ENCODE assay signal across 18 cellular contexts in genomic region chr1:222543817-222544216, GRCh38. TPM values are rescaled to one million over a fixed set of nuclear protein-coding genes. Genes with fewer than 3 reads are reported as not detected.
A peak's percentile ranks its signal among the peaks of the same experiment; 100 is the strongest.
DNase-seq lines count a peak whose midpoint lies in the region; ATAC-seq, FAIRE-seq and TF ChIP-seq lines count a peak whose summit lies in the region.
"Had no signal": no experiment of that assay in that cellular context is flagged by ENCODE, and none has a peak within 500 bp of the region (broad histone marks: within the 10 kb centered on the region; RNA-seq: fewer than 3 reads in every experiment).

No MANE protein-coding gene starts in this region.

- peaks cover 8% of the 10 kb centered on the region for H3K27me3 Mint-ChIP-seq in activated CD4-positive, alpha-beta T cell treated with anti-CD3 and anti-CD28 coated beads, Interleukin-2, amount 10 ng/mL, durations not matched to agents 24 days and 14 days
- no peaks in the 10 kb centered on the region for H3K27me3 Mint-ChIP-seq in WTC11 (ENCODE audit: low read depth)

- intact Hi-C loops in activated CD4-positive, alpha-beta T cell treated with anti-CD3 and anti-CD28 coated beads, Interleukin-2, amount 10 ng/mL, durations not matched to agents 24 days and 14 days (cut with micrococcal nuclease), result no loop called here
- intact Hi-C loops in vagina (cut with DNase I), result no loop called here

- POLR2A ChIA-PET in WTC11 (lab: Charles Lee), result interaction anchor here (0.7 kb wide), 1 partner anchor 406 kb away, joined by 3 read pairs; no protein-coding TSS in a partner anchor

- no peaks in the 10 kb centered on the region for H3K36me3 ChIP-seq in vagina
- H3K36me3 ChIP-seq: BLaER1 treated with 17β-estradiol and CSF1 and Interleukin-3, amounts not matched to agents 10 nM and 100 nM had no signal

- H3K4me1 Mint-ChIP-seq in activated CD4-positive, alpha-beta T cell treated with anti-CD3 and anti-CD28 coated beads, Interleukin-2, amount 10 ng/mL, durations not matched to agents 24 days and 14 days, result no peaks in the 10 kb centered on the region
- H3K4me1 Mint-ChIP-seq in WTC11, result 0 out of 2 replicates have a peak, but pooled peaks cover 6% of the 10 kb centered on the region

- peaks cover 5% of the 10 kb centered on the region for H3K4me1 ChIP-seq in vagina

- no peaks in the 10 kb centered on the region for H3K36me3 Mint-ChIP-seq in activated CD4-positive, alpha-beta T cell treated with anti-CD3 and anti-CD28 coated beads, Interleukin-2, amount 10 ng/mL, durations not matched to agents 24 days and 14 days (ENCODE audit: low read depth)
- no peaks in the 10 kb centered on the region for H3K36me3 Mint-ChIP-seq in WTC11

- H3K4me3 ChIP-seq in vagina, result no peak overlapping the region
- H3K4me3 ChIP-seq: BLaER1 treated with 17β-estradiol and CSF1 and Interleukin-3, amounts not matched to agents 10 nM and 100 nM; SK-N-MC had no signal

- H3K4me3 Mint-ChIP-seq in activated CD4-positive, alpha-beta T cell treated with anti-CD3 and anti-CD28 coated beads, Interleukin-2, amount 10 ng/mL, durations not matched to agents 24 days and 14 days, result no peak overlapping the region
- no peak overlapping the region for H3K4me3 Mint-ChIP-seq in WTC11

- TF ChIP-seq POLR2A in vagina (IDR thresholded peaks at IDR 0.05), result no peak

- CTCF ChIA-PET in WTC11 (lab: Charles Lee), result no interaction called here

- H3K27me3 ChIP-seq in vagina, result no peaks in the 10 kb centered on the region
- H3K27me3 ChIP-seq: BLaER1 treated with 17β-estradiol and CSF1 and Interleukin-3, amounts not matched to agents 10 nM and 100 nM had no signal

- DNase-seq in activated CD4-positive, alpha-beta T cell treated with anti-CD3 and anti-CD28 coated beads, Interleukin-2, amount 10 ng/mL, durations not matched to agents 24 days and 14 days, result peak; percentile 37
- no peak for DNase-seq in activated CD4-positive, alpha-beta T cell treated with anti-CD3 and anti-CD28 coated beads for 1 hour
- peak; percentile 44 for DNase-seq in WTC11 (ENCODE audit: low spot score)
- DNase-seq in iPS-NIHi7 (ENCODE audit: extremely low spot score), result peak; percentile 64
- DNase-seq in urothelium cell line (ENCODE audit: low spot score), result no peak
- no peak for DNase-seq in vagina (ENCODE audit: extremely low spot score in 2 of 2)
- DNase-seq: NCI-H1436, NCI-H2081 treated with DMSO at 0.1 percent for 48 hours, NCI-H226, NCI-H524 treated with DMSO at 0.1 percent for 48 hours, Right ventricle myocardium superior had no signal

- H3K27ac ChIP-seq in vagina, result no peak overlapping the region
- H3K27ac ChIP-seq: BLaER1 treated with 17β-estradiol and CSF1 and Interleukin-3, amounts not matched to agents 10 nM and 100 nM; SK-N-MC had no signal

- FAIRE-seq in urothelium cell line (lab: Jason Lieb, UNC), result no peak
- FAIRE-seq: A204.1, HTR-8/SVneo, RCC 7860 had no signal

- ATAC-seq in WTC11 (peak; percentile 75), GM21381 (IDR thresholded peaks at IDR 0.05; ENCODE audit: unreplicated experiment) (no peak), HG02759 (IDR thresholded peaks at IDR 0.05; ENCODE audit: unreplicated experiment) (no peak)

- no peaks in the 10 kb centered on the region for H3K9me3 ChIP-seq in vagina
- H3K9me3 ChIP-seq: BLaER1 treated with 17β-estradiol and CSF1 and Interleukin-3, amounts not matched to agents 10 nM and 100 nM had no signal

- no peaks in the 10 kb centered on the region for H3K9me3 Mint-ChIP-seq in activated CD4-positive, alpha-beta T cell treated with anti-CD3 and anti-CD28 coated beads, Interleukin-2, amount 10 ng/mL, durations not matched to agents 24 days and 14 days
- no peaks in the 10 kb centered on the region for H3K9me3 Mint-ChIP-seq in WTC11

- no peak for TF ChIP-seq CTCF in WTC11 (IDR thresholded peaks at IDR 0.05)
- no peak for TF ChIP-seq CTCF in vagina (IDR thresholded peaks at IDR 0.05)

- no peak overlapping the region for H3K27ac Mint-ChIP-seq in activated CD4-positive, alpha-beta T cell treated with anti-CD3 and anti-CD28 coated beads, Interleukin-2, amount 10 ng/mL, durations not matched to agents 24 days and 14 days
- no peak overlapping the region for H3K27ac Mint-ChIP-seq in WTC11

TF ChIP-seq in WTC11, 78 proteins besides CTCF, POLR2A, EP300 and RAD21:
- TF ChIP-seq FOXP1 (CRISPR knock-in tag; IDR thresholded peaks at IDR 0.05; ENCODE audit: borderline replicate concordance) (no peak), ZMAT4 (CRISPR knock-in tag; IDR thresholded peaks at IDR 0.05) (no peak), ZNF219 (CRISPR knock-in tag; IDR thresholded peaks at IDR 0.05; ENCODE audit: borderline replicate concordance) (no peak), JAZF1 (CRISPR knock-in tag; IDR thresholded peaks at IDR 0.05) (no peak), SMAD4 (CRISPR knock-in tag; IDR thresholded peaks at IDR 0.05) (no peak), ZBTB21 (CRISPR knock-in tag; IDR thresholded peaks at IDR 0.05; ENCODE audit: borderline replicate concordance) (no peak), MYBL2 (CRISPR knock-in tag; IDR thresholded peaks at IDR 0.05) (no peak), ZNF532 (CRISPR knock-in tag; IDR thresholded peaks at IDR 0.05; ENCODE audit: borderline replicate concordance) (no peak), MLX (CRISPR knock-in tag; IDR thresholded peaks at IDR 0.05) (no peak)

RNA-seq across cellular contexts. Expression of gene HHIPL2, which starts 4.1 kb away (rescaled TPM):
- 0.19 and 0.82 TPM in 2 replicates for total RNA-seq in activated CD4-positive, alpha-beta T cell treated with anti-CD3 and anti-CD28 coated beads, Interleukin-2, amount 10 ng/mL, durations not matched to agents 24 days and 14 days
- total RNA-seq in WTC11 (2021), result 0.11 to 0.23 TPM (median 0.14 TPM) in 3 replicates
- not detected for total RNA-seq in vagina
- total RNA-seq: Right ventricle myocardium superior had no signal

RNA-seq across cellular contexts. Expression of gene TAF1A, which starts 45.9 kb away (rescaled TPM):
- total RNA-seq in activated CD4-positive, alpha-beta T cell treated with anti-CD3 and anti-CD28 coated beads, Interleukin-2, amount 10 ng/mL, durations not matched to agents 24 days and 14 days, result 23.1 and 24.4 TPM in 2 replicates
- total RNA-seq in WTC11 (2021) (10.8 to 12.9 TPM (median 12.0 TPM) in 3 replicates), vagina (2.0 TPM)

Comparison
In these comparisons a context has a peak if more than half of its experiments do, and no peak if none do; other contexts are left out.
1. DNase-seq: peak in activated CD4-positive, alpha-beta T cell treated with anti-CD3 and anti-CD28 coated beads, Interleukin-2, amount 10 ng/mL, durations not matched to agents 24 days and 14 days (single experiment), WTC11 (single experiment) and iPS-NIHi7 (single experiment); none in activated CD4-positive, alpha-beta T cell treated with anti-CD3 and anti-CD28 coated beads for 1 hour (single experiment), urothelium cell line (single experiment) and vagina (0 of 2).